ENCODE assay signal across 1 cellular context in the genomic region with DNA sequence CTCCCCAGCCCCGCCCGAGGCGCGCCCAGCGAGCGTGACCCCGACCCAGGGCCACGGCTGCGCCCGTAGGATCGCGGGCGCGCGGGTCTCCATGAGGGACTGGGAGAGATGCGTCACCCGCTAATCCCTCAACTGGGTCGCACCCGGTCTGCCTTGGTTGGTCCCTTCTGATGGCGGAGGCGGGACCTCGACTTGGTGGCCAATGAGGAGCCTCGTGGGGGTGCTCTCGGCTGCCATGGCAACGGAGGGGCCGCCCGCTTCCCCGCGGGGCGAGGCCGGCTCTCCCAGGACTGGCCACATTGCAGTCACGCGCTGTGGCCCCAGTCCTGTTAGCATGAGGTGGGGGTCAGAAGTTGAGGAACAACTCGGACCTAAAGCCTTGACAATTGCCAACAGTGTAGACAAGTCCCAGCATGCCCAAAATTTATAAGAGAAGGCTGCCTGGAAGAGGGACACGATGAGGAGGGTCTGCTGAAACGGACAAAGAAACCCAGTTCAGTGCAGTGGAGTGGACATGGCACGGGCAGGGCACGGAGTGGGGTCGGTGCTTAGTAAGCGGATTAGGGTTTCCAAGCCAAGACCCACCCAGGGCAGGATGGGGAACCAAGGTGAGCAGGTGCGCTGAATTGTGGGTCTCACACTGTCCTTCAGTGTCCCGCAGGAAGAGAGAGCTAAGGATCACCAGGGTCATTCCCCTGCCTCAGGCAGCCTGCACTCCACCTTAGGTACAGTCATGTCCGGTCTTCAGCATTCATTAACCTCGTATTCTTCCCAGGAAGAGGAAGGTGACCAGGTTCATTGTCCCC.
TF ChIP-seq lines count a peak whose summit lies in the region.

No MANE protein-coding gene starts in this region.

TF ChIP-seq in K562, 482 proteins besides CTCF, POLR2A, EP300 and RAD21 (continued from another document and continues in another):
- TF ChIP-seq, protein P1, sequence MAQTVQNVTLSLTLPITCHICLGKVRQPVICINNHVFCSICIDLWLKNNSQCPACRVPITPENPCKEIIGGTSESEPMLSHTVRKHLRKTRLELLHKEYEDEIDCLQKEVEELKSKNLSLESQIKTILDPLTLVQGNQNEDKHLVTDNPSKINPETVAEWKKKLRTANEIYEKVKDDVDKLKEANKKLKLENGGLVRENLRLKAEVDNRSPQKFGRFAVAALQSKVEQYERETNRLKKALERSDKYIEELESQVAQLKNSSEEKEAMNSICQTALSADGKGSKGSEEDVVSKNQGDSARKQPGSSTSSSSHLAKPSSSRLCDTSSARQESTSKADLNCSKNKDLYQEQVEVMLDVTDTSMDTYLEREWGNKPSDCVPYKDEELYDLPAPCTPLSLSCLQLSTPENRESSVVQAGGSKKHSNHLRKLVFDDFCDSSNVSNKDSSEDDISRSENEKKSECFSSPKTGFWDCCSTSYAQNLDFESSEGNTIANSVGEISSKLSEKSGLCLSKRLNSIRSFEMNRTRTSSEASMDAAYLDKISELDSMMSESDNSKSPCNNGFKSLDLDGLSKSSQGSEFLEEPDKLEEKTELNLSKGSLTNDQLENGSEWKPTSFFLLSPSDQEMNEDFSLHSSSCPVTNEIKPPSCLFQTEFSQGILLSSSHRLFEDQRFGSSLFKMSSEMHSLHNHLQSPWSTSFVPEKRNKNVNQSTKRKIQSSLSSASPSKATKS (CRISPR knock-in tag; IDR thresholded peaks at IDR 0.05) = peak; percentile 77; the same call in 1 of the 2 replicates
- TF ChIP-seq ZSCAN32 (CRISPR knock-in tag; IDR thresholded peaks at IDR 0.05) (0 out of 2 replicates have a peak, but pooled peaks have one; percentile 36), ZNF707 (CRISPR knock-in tag; conservative IDR thresholded peaks at IDR 0.05) (peak; percentile 38), ZNF717 (CRISPR knock-in tag; IDR thresholded peaks at IDR 0.05) (no peak), ILF3 (IDR thresholded peaks at IDR 0.05; ENCODE audit: borderline replicate concordance) (no peak), PTBP1 (IDR thresholded peaks at IDR 0.05; ENCODE audit: low read depth, low read length) (0 out of 2 replicates have a peak, but pooled peaks have one; percentile 26), ZNF121 (CRISPR knock-in tag; conservative IDR thresholded peaks at IDR 0.05) (no peak), ILK (tag; IDR thresholded peaks at IDR 0.05; ENCODE audit: borderline replicate concordance, low read depth) (no peak), HSF4 (CRISPR knock-in tag; IDR thresholded peaks at IDR 0.05; ENCODE audit: borderline replicate concordance) (peak; percentile 93), CREM (IDR thresholded peaks at IDR 0.05; ENCODE audit: low read depth) (peak; percentile 83), ZNF699 (CRISPR knock-in tag; IDR thresholded peaks at IDR 0.05; ENCODE audit: insufficient replicate concordance) (no peak), NR2C2 (CRISPR knock-in tag; IDR thresholded peaks at IDR 0.05) (peak; percentile 72), NR2C2 (tag; IDR thresholded peaks at IDR 0.05) (peak; percentile 94), POLR2G (IDR thresholded peaks at IDR 0.05; ENCODE audit: low read depth, low read length) (peak; percentile 94), TSC22D4 (tag; IDR thresholded peaks at IDR 0.05) (no peak), SNIP1 (IDR thresholded peaks at IDR 0.05; ENCODE audit: low read depth) (no peak), ZKSCAN3 (CRISPR knock-in tag; IDR thresholded peaks at IDR 0.05) (peak; percentile 11; the same call in 1 of the 2 replicates), MEF2A (IDR thresholded peaks at IDR 0.05; ENCODE audit: control insufficient read depth, low read depth, low read length) (no peak), SREBF1 (IDR thresholded peaks at IDR 0.05; ENCODE audit: borderline replicate concordance, low read depth, low read length) (peak; percentile 86; the same call in 1 of the 2 replicates), TAF9B (IDR thresholded peaks at IDR 0.05; ENCODE audit: partially characterized antibody) (no peak), ZNF766 (CRISPR knock-in tag; conservative IDR thresholded peaks at IDR 0.05) (peak; percentile 97)
- TF ChIP-seq, protein P2, sequence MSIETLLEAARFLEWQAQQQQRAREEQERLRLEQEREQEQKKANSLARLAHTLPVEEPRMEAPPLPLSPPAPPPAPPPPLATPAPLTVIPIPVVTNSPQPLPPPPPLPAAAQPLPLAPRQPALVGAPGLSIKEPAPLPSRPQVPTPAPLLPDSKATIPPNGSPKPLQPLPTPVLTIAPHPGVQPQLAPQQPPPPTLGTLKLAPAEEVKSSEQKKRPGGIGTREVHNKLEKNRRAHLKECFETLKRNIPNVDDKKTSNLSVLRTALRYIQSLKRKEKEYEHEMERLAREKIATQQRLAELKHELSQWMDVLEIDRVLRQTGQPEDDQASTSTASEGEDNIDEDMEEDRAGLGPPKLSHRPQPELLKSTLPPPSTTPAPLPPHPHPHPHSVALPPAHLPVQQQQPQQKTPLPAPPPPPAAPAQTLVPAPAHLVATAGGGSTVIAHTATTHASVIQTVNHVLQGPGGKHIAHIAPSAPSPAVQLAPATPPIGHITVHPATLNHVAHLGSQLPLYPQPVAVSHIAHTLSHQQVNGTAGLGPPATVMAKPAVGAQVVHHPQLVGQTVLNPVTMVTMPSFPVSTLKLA (conservative IDR thresholded peaks at IDR 0.05) = peak; percentile 71 to 84
- TF ChIP-seq, protein P3, sequence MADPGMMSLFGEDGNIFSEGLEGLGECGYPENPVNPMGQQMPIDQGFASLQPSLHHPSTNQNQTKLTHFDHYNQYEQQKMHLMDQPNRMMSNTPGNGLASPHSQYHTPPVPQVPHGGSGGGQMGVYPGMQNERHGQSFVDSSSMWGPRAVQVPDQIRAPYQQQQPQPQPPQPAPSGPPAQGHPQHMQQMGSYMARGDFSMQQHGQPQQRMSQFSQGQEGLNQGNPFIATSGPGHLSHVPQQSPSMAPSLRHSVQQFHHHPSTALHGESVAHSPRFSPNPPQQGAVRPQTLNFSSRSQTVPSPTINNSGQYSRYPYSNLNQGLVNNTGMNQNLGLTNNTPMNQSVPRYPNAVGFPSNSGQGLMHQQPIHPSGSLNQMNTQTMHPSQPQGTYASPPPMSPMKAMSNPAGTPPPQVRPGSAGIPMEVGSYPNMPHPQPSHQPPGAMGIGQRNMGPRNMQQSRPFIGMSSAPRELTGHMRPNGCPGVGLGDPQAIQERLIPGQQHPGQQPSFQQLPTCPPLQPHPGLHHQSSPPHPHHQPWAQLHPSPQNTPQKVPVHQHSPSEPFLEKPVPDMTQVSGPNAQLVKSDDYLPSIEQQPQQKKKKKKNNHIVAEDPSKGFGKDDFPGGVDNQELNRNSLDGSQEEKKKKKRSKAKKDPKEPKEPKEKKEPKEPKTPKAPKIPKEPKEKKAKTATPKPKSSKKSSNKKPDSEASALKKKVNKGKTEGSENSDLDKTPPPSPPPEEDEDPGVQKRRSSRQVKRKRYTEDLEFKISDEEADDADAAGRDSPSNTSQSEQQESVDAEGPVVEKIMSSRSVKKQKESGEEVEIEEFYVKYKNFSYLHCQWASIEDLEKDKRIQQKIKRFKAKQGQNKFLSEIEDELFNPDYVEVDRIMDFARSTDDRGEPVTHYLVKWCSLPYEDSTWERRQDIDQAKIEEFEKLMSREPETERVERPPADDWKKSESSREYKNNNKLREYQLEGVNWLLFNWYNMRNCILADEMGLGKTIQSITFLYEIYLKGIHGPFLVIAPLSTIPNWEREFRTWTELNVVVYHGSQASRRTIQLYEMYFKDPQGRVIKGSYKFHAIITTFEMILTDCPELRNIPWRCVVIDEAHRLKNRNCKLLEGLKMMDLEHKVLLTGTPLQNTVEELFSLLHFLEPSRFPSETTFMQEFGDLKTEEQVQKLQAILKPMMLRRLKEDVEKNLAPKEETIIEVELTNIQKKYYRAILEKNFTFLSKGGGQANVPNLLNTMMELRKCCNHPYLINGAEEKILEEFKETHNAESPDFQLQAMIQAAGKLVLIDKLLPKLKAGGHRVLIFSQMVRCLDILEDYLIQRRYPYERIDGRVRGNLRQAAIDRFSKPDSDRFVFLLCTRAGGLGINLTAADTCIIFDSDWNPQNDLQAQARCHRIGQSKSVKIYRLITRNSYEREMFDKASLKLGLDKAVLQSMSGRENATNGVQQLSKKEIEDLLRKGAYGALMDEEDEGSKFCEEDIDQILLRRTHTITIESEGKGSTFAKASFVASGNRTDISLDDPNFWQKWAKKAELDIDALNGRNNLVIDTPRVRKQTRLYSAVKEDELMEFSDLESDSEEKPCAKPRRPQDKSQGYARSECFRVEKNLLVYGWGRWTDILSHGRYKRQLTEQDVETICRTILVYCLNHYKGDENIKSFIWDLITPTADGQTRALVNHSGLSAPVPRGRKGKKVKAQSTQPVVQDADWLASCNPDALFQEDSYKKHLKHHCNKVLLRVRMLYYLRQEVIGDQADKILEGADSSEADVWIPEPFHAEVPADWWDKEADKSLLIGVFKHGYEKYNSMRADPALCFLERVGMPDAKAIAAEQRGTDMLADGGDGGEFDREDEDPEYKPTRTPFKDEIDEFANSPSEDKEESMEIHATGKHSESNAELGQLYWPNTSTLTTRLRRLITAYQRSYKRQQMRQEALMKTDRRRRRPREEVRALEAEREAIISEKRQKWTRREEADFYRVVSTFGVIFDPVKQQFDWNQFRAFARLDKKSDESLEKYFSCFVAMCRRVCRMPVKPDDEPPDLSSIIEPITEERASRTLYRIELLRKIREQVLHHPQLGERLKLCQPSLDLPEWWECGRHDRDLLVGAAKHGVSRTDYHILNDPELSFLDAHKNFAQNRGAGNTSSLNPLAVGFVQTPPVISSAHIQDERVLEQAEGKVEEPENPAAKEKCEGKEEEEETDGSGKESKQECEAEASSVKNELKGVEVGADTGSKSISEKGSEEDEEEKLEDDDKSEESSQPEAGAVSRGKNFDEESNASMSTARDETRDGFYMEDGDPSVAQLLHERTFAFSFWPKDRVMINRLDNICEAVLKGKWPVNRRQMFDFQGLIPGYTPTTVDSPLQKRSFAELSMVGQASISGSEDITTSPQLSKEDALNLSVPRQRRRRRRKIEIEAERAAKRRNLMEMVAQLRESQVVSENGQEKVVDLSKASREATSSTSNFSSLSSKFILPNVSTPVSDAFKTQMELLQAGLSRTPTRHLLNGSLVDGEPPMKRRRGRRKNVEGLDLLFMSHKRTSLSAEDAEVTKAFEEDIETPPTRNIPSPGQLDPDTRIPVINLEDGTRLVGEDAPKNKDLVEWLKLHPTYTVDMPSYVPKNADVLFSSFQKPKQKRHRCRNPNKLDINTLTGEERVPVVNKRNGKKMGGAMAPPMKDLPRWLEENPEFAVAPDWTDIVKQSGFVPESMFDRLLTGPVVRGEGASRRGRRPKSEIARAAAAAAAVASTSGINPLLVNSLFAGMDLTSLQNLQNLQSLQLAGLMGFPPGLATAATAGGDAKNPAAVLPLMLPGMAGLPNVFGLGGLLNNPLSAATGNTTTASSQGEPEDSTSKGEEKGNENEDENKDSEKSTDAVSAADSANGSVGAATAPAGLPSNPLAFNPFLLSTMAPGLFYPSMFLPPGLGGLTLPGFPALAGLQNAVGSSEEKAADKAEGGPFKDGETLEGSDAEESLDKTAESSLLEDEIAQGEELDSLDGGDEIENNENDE (IDR thresholded peaks at IDR 0.05; ENCODE audit: low read depth, low read length) = no peak
- TF ChIP-seq, protein P4, sequence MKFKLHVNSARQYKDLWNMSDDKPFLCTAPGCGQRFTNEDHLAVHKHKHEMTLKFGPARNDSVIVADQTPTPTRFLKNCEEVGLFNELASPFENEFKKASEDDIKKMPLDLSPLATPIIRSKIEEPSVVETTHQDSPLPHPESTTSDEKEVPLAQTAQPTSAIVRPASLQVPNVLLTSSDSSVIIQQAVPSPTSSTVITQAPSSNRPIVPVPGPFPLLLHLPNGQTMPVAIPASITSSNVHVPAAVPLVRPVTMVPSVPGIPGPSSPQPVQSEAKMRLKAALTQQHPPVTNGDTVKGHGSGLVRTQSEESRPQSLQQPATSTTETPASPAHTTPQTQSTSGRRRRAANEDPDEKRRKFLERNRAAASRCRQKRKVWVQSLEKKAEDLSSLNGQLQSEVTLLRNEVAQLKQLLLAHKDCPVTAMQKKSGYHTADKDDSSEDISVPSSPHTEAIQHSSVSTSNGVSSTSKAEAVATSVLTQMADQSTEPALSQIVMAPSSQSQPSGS (CRISPR knock-in tag; IDR thresholded peaks at IDR 0.05) = no peak
- TF ChIP-seq, protein P5, sequence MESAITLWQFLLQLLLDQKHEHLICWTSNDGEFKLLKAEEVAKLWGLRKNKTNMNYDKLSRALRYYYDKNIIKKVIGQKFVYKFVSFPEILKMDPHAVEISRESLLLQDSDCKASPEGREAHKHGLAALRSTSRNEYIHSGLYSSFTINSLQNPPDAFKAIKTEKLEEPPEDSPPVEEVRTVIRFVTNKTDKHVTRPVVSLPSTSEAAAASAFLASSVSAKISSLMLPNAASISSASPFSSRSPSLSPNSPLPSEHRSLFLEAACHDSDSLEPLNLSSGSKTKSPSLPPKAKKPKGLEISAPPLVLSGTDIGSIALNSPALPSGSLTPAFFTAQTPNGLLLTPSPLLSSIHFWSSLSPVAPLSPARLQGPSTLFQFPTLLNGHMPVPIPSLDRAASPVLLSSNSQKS (CRISPR knock-in tag; IDR thresholded peaks at IDR 0.05) = peak; percentile 24; the same call in 1 of the 2 replicates
- TF ChIP-seq, protein P6, sequence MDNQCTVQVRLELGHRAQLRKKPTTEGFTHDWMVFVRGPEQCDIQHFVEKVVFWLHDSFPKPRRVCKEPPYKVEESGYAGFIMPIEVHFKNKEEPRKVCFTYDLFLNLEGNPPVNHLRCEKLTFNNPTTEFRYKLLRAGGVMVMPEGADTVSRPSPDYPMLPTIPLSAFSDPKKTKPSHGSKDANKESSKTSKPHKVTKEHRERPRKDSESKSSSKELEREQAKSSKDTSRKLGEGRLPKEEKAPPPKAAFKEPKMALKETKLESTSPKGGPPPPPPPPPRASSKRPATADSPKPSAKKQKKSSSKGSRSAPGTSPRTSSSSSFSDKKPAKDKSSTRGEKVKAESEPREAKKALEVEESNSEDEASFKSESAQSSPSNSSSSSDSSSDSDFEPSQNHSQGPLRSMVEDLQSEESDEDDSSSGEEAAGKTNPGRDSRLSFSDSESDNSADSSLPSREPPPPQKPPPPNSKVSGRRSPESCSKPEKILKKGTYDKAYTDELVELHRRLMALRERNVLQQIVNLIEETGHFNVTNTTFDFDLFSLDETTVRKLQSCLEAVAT (IDR thresholded peaks at IDR 0.05) = peak in 1 of 2 experiments; percentile 33; a peak in 1 of 4 replicates
